ENCODE assay signal across 9 cellular contexts in the genomic region with DNA sequence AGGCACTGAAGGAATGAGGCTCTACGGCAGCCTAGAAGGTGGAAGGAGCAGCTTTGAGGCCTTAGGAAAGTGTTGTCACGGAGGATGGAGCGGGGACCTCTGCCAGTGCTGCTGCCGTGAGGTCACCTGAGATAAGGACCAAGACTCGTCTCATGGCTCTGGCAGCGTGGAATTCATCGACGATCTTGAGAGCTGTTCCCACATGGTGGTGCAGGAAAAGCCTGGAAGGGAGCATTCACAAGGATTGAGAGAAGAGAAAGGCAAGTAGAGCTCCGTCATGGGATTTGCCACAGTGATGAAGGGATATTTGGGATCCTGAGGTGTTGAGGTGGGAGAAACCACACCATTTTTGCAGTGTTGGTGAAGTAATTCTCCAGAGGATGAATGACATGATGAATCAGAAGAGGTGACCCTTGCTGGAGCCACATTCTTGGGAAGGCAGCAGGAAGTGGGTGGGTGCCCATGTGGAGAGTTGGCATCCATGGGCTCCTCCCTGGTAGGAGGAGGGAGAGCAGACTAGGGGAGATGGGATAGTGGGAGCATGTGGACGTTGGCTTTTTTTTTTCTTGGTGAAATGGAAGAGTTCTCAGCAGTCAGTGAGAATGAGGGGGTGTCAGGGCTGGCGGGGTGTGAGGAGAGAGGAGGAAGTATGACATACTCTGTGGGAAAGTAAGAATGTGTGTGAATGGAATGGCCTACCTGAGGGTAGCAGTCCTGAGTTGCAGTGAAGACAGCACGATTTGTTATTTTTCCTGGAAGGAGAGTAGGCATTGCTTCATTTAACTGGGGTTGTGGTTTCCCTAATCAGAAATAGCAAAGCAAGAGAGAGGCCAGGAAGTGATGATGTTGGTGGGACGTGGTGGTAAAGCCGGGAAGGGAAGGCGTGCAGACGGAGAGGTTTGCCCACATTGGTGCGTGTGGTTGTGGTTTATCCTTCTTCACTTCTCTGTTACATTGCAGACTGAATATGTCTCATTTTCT. TPM values are rescaled to one million over a fixed set of nuclear protein-coding genes. Genes with fewer than 3 reads are reported as not detected.
DNase-seq lines count a peak whose midpoint lies in the region; ATAC-seq lines count a peak whose summit lies in the region.
"Had no signal": no experiment of that assay in that cellular context is flagged by ENCODE, and none has a peak within 500 bp of the region (broad histone marks: within the 10 kb centered on the region; RNA-seq: fewer than 3 reads in every experiment).

No MANE protein-coding gene starts in this region.

- peaks cover 23 to 25% of the 10 kb centered on the region in 2 donors for H3K36me3 Mint-ChIP-seq in CD4-positive, alpha-beta memory T cell
- H3K36me3 Mint-ChIP-seq in activated naive CD4-positive, alpha-beta T cell treated with anti-CD3 and anti-CD28 coated beads, Interleukin-2, amount 50 U/mL, for 24 hours, result peaks cover 12% of the 10 kb centered on the region
- peaks cover 0 to 50% (median 10%) of the 10 kb centered on the region in 3 donors for H3K36me3 Mint-ChIP-seq in naive thymus-derived CD8-positive, alpha-beta T cell

- intact Hi-C loops in CD4-positive, alpha-beta memory T cell (cut with micrococcal nuclease), result loop anchor here (2.0 kb wide), 1 partner anchor 15 kb away; no protein-coding TSS in a partner anchor

- peaks cover 60 to 90% (median 70%) of the 10 kb centered on the region in 4 donors for H3K4me1 Mint-ChIP-seq in CD4-positive, alpha-beta memory T cell
- peaks cover 83% of the 10 kb centered on the region for H3K4me1 Mint-ChIP-seq in activated naive CD4-positive, alpha-beta T cell treated with anti-CD3 and anti-CD28 coated beads, Interleukin-2, amount 50 U/mL, for 24 hours
- peaks cover 46 to 83% (median 81%) of the 10 kb centered on the region in 4 donors for H3K4me1 Mint-ChIP-seq in naive thymus-derived CD8-positive, alpha-beta T cell

- CTCF ChIA-PET in CD4-positive, alpha-beta memory T cell (lab: Charles Lee; ENCODE audit: partially characterized antibody), result no interaction called here

- H3K4me3 ChIP-seq in CD4-positive, alpha-beta memory T cell (ENCODE audit: low read length in 2 of 2), result peak overlapping the region; percentile 0 to 11
- H3K4me3 ChIP-seq: skin epidermis had no signal

- H3K9me3 Mint-ChIP-seq in CD4-positive, alpha-beta memory T cell, result no peaks in the 10 kb centered on the region
- no peaks in the 10 kb centered on the region for H3K9me3 Mint-ChIP-seq in activated naive CD4-positive, alpha-beta T cell treated with anti-CD3 and anti-CD28 coated beads, Interleukin-2, amount 50 U/mL, for 24 hours
- no peaks in the 10 kb centered on the region for H3K9me3 Mint-ChIP-seq in naive thymus-derived CD8-positive, alpha-beta T cell

- no peaks in the 10 kb centered on the region for H3K9me3 ChIP-seq in CD4-positive, alpha-beta memory T cell (ENCODE audit: control insufficient read depth in 1 of 2, low read length in 2 of 2)

- H3K36me3 ChIP-seq in CD4-positive, alpha-beta memory T cell (ENCODE audit: insufficient read depth, low read length), result no peaks in the 10 kb centered on the region

- peak; percentile 32 to 70 (median 47) for DNase-seq in CD4-positive, alpha-beta memory T cell
- DNase-seq in NOMO-1 treated with DMSO at 0.1 percent for 48 hours (lab: John Stamatoyannopoulos, UW; ENCODE audit: unreplicated experiment), result peak; percentile 71
- DNase-seq in naive thymus-derived CD8-positive, alpha-beta T cell, result peak in 6 of 10 donors; percentile 36 to 64 (median 46)
- no peak for DNase-seq in LoVo (ENCODE audit: low spot score)

- H3K27ac ChIP-seq in CD4-positive, alpha-beta memory T cell (ENCODE audit: low read depth, low read length), result peak overlapping the region; percentile 33

- H3K27ac Mint-ChIP-seq in CD4-positive, alpha-beta memory T cell, result peak overlapping the region; percentile 47 to 92 (median 85)
- H3K27ac Mint-ChIP-seq in activated naive CD4-positive, alpha-beta T cell treated with anti-CD3 and anti-CD28 coated beads, Interleukin-2, amount 50 U/mL, for 24 hours, result peak overlapping the region; percentile 83
- H3K27ac Mint-ChIP-seq in naive thymus-derived CD8-positive, alpha-beta T cell, result peak overlapping the region; percentile 69 to 95 (median 88)

- H3K4me3 Mint-ChIP-seq in CD4-positive, alpha-beta memory T cell, result peak overlapping the region; percentile 56 to 88 (median 73)
- H3K4me3 Mint-ChIP-seq in activated naive CD4-positive, alpha-beta T cell treated with anti-CD3 and anti-CD28 coated beads, Interleukin-2, amount 50 U/mL, for 24 hours, result peak overlapping the region; percentile 76
- H3K4me3 Mint-ChIP-seq in naive thymus-derived CD8-positive, alpha-beta T cell, result peak overlapping the region; percentile 59 to 90 (median 80)

- H3K4me1 ChIP-seq in CD4-positive, alpha-beta memory T cell (ENCODE audit: insufficient read depth, low read length), result peaks cover 77% of the 10 kb centered on the region

- no peaks in the 10 kb centered on the region for H3K27me3 Mint-ChIP-seq in CD4-positive, alpha-beta memory T cell
- no peaks in the 10 kb centered on the region for H3K27me3 Mint-ChIP-seq in activated naive CD4-positive, alpha-beta T cell treated with anti-CD3 and anti-CD28 coated beads, Interleukin-2, amount 50 U/mL, for 24 hours
- no peaks in the 10 kb centered on the region for H3K27me3 Mint-ChIP-seq in naive thymus-derived CD8-positive, alpha-beta T cell

- peak; percentile 61 to 86 for ATAC-seq in naive thymus-derived CD8-positive, alpha-beta T cell
- ATAC-seq in GM18511 (IDR thresholded peaks at IDR 0.05; ENCODE audit: unreplicated experiment) (no peak), HG02970 (IDR thresholded peaks at IDR 0.05; ENCODE audit: low FRiP score, unreplicated experiment) (no peak), GM21423 (IDR thresholded peaks at IDR 0.05; ENCODE audit: unreplicated experiment) (no peak)

- POLR2A ChIA-PET in CD4-positive, alpha-beta memory T cell (lab: Charles Lee; ENCODE audit: partially characterized antibody), result no interaction called here
- POLR2A ChIA-PET in naive thymus-derived CD8-positive, alpha-beta T cell (lab: Charles Lee), result no interaction called here

- H3K27me3 ChIP-seq in CD4-positive, alpha-beta memory T cell (ENCODE audit: insufficient read depth, low read length), result no peaks in the 10 kb centered on the region

RNA-seq across cellular contexts. Expression of a gene that starts 11.1 kb away (rescaled TPM):
- total RNA-seq in CD4-positive, alpha-beta memory T cell, result 100 to 1,000 TPM; 142 to 147 TPM
- polyA plus RNA-seq in CD4-positive, alpha-beta memory T cell, result 10 to 100 TPM; 22.2 to 51.6 TPM
- total RNA-seq in naive thymus-derived CD8-positive, alpha-beta T cell, result 100 to 1,000 TPM; 154 to 169 TPM
- 10 to 100 TPM; 44.0 to 46.6 (median 45.1) TPM for polyA plus RNA-seq in naive thymus-derived CD8-positive, alpha-beta T cell

Comparison
In these comparisons a context has a peak if more than half of its experiments do, and no peak if none do; other contexts are left out.
1. ATAC-seq: peak in naive thymus-derived CD8-positive, alpha-beta T cell (2 of 2); none in GM18511 (single experiment), HG02970 (single experiment) and GM21423 (single experiment).
2. Peak in every context shown above with its lines, with median percentiles within 50 percentile points of each other: H3K27ac Mint-ChIP-seq and H3K4me3 Mint-ChIP-seq.